In genomic region chr22:47452184-47452583, GRCh38 we compare ENCODE assay signal across 11 cellular contexts.
A peak's percentile ranks its signal among the peaks of the same experiment; 100 is the strongest.
DNase-seq lines count a peak whose midpoint lies in the region; ATAC-seq and TF ChIP-seq lines count a peak whose summit lies in the region.
"Had no signal": no experiment of that assay in that cellular context is flagged by ENCODE, and none has a peak within 500 bp of the region (broad histone marks: within the 10 kb centered on the region; RNA-seq: fewer than 3 reads in every experiment).

No MANE protein-coding gene starts in this region.

- H3K4me1 ChIP-seq in SJCRH30 (no peaks in the 10 kb centered on the region), mesendoderm (ENCODE audit: control insufficient read depth, low read depth, low read length) (no peaks in the 10 kb centered on the region)

- no peak overlapping the region for H3K4ac ChIP-seq in mesendoderm (ENCODE audit: low read depth, low read length)

- H3K79me1 ChIP-seq in mesendoderm (ENCODE audit: low read length) = no peaks in the 10 kb centered on the region

- DNase-seq in GM10248 (ENCODE audit: extremely low spot score) (no peak), HUDEP-2 (lab: John Stamatoyannopoulos, UW; ENCODE audit: unreplicated experiment in 76 of 76) (peak in 55 of 76 experiments; percentile 3 to 67 (median 28)), SJCRH30 (peak; percentile 11 to 42), mesendoderm (peak; percentile 1), activated T-cell treated with anti-CD3 and anti-CD28 coated beads for 4 hours (no peak)
- DNase-seq in activated naive CD4-positive, alpha-beta T cell treated with Interleukin-2 at 50 U/mL for 16 hours = no peak
- DNase-seq: activated naive CD4-positive, alpha-beta T cell treated with anti-CD3 and anti-CD28 coated beads, Interleukin-2, amount 10 ng/mL, durations not matched to agents 7 days and 5 days; NCI-H1092 treated with DMSO at 0.1 percent for 48 hours; stimulated activated naive CD8-positive, alpha-beta T cell treated with anti-CD3 and anti-CD28 coated beads, Interleukin-15, amount 100 ng/mL, for 72 hours had no signal

- no peak overlapping the region for H3K4me3 ChIP-seq in SJCRH30
- no peak overlapping the region for H3K4me3 ChIP-seq in mesendoderm (ENCODE audit: low read length)
- H3K4me3 ChIP-seq: skin epidermis had no signal

- no CpG with 5 or more reads among the region's 2 CpGs for WGBS in mesendoderm (ENCODE audit: extremely low coverage, insufficient coverage, low lambda C conversion rate)

- H3K27ac ChIP-seq in SJCRH30 (no peak overlapping the region), mesendoderm (ENCODE audit: low read depth, low read length) (no peak overlapping the region)
- H3K27ac ChIP-seq: skin epidermis had no signal

- H4K8ac ChIP-seq in mesendoderm (ENCODE audit: low read depth, low read length) = no peak overlapping the region

- H4K5ac ChIP-seq in mesendoderm (ENCODE audit: low read length) = no peak overlapping the region

- H2BK120ac ChIP-seq in mesendoderm (ENCODE audit: low read depth, low read length) = no peak overlapping the region

- no peaks in the 10 kb centered on the region for H3K79me2 ChIP-seq in mesendoderm (ENCODE audit: control insufficient read depth, insufficient read depth, low read length)

- no peak overlapping the region for H3K9ac ChIP-seq in mesendoderm (ENCODE audit: low read length)

- H2AK5ac ChIP-seq in mesendoderm (ENCODE audit: low read length) = no peak overlapping the region

- TF ChIP-seq CTCF in GM10248 (IDR thresholded peaks at IDR 0.05; ENCODE audit: control extremely low read depth, extremely low read depth, low read depth, missing control alignments) = peak; percentile 6

- H3K4me2 ChIP-seq in mesendoderm (ENCODE audit: low read length) = no peak overlapping the region

- H2BK5ac ChIP-seq in mesendoderm (ENCODE audit: low read length) = no peak overlapping the region

- no peak for ATAC-seq in GM19324 (IDR thresholded peaks at IDR 0.05; ENCODE audit: low FRiP score, unreplicated experiment)
- ATAC-seq: stimulated activated naive CD8-positive, alpha-beta T cell treated with anti-CD3 and anti-CD28 coated beads, Interleukin-15, amount 100 ng/mL, for 72 hours had no signal

- H3K9me3 ChIP-seq in SJCRH30 (replicated peaks) = no peaks in the 10 kb centered on the region

- CTCF ChIA-PET in GM10248 (lab: Yijun Ruan, JAX) = no interaction called here

- POLR2A ChIA-PET in GM10248 (lab: Yijun Ruan, JAX) = no interaction called here

- H3K36me3 ChIP-seq in SJCRH30 = no peaks in the 10 kb centered on the region
- H3K36me3 ChIP-seq in mesendoderm (ENCODE audit: control insufficient read depth, insufficient read depth, low read length) = no peaks in the 10 kb centered on the region

- no peak overlapping the region for H2BK15ac ChIP-seq in mesendoderm (replicated peaks; ENCODE audit: low read depth)

- H3K56ac ChIP-seq in mesendoderm (ENCODE audit: low read length) = no peak overlapping the region

- no peak overlapping the region for H3K18ac ChIP-seq in mesendoderm (ENCODE audit: low read length)

- no peaks in the 10 kb centered on the region for H3K27me3 ChIP-seq in SJCRH30
- H3K27me3 ChIP-seq in mesendoderm (ENCODE audit: insufficient read depth, low read length, poor library complexity) = no peaks in the 10 kb centered on the region

- no peak overlapping the region for H3K23ac ChIP-seq in mesendoderm (ENCODE audit: low read length)

Comparison
In these comparisons a context has a peak if more than half of its experiments do, and no peak if none do; other contexts are left out.
1. DNase-seq: peak in HUDEP-2 (55 of 76), SJCRH30 (2 of 2) and mesendoderm (single experiment); none in GM10248 (single experiment), activated T-cell treated with anti-CD3 and anti-CD28 coated beads for 4 hours (single experiment) and activated naive CD4-positive, alpha-beta T cell treated with Interleukin-2 at 50 U/mL for 16 hours (single experiment).